In genomic region chr17:68718924-68719323, GRCh38 we compare ENCODE assay signal across 21 cellular contexts.
"Had no signal": no experiment of that assay in that cellular context is flagged by ENCODE, and none has a peak within 500 bp of the region (broad histone marks: within the 10 kb centered on the region; RNA-seq: fewer than 3 reads in every experiment).

No MANE protein-coding gene starts in this region.

- DNase-seq: IMR-90, Karpas-422, KG1, MM.1S, NCI-H1092 treated with DMSO at 0.1 percent for 48 hours, NCI-H1436, NCI-H187, NCI-H2029, NCI-H2081 treated with DMSO at 0.1 percent for 48 hours, NCI-H2171, NCI-H226, NCI-H510A, NCI-H524 treated with DMSO at 0.1 percent for 48 hours, NCI-H69, NCI-H774, Right ventricle myocardium superior, RPMI8226, SIG-M5 had no signal

- H3K4me1 ChIP-seq: SJSA1 had no signal

- H3K36me3 ChIP-seq: SJSA1 had no signal

- H3K9me3 ChIP-seq: SJSA1 had no signal

- H3K4me3 ChIP-seq: SJSA1, SK-N-MC had no signal

- ATAC-seq: HepG2 had no signal

- H3K27me3 ChIP-seq: SJSA1 had no signal

- H3K27ac ChIP-seq: SJSA1, SK-N-MC had no signal
